ENCODE assay signal across 9 cellular contexts in genomic region chr11:58524232-58525036, GRCh38. TPM values are rescaled to one million over a fixed set of nuclear protein-coding genes. Genes with fewer than 3 reads are reported as not detected.
A peak's percentile ranks its signal among the peaks of the same experiment; 100 is the strongest.
DNase-seq lines count a peak whose midpoint lies in the region; ATAC-seq, FAIRE-seq and TF ChIP-seq lines count a peak whose summit lies in the region.
"Had no signal": no experiment of that assay in that cellular context is flagged by ENCODE, and none has a peak within 500 bp of the region (broad histone marks: within the 10 kb centered on the region; RNA-seq: fewer than 3 reads in every experiment).

No MANE protein-coding gene starts in this region.

- H3K9me3 ChIP-seq in esophagus muscularis mucosa (no peaks in the 10 kb centered on the region), thymus (ENCODE audit: control insufficient read depth) (no peaks in the 10 kb centered on the region)

- H3K27ac ChIP-seq in esophagus muscularis mucosa (replicated peaks in 1 of 4) (peak overlapping the region in 2 of 4 donors; percentile 33 to 55), thymus (ENCODE audit: low read depth) (peak overlapping the region; percentile 66)

- H3K36me3 ChIP-seq in esophagus muscularis mucosa (peaks cover 4 to 25% (median 16%) of the 10 kb centered on the region in 4 donors), thymus (ENCODE audit: control insufficient read depth, insufficient read depth) (peaks cover 11% of the 10 kb centered on the region)

- peaks cover 18 to 36% (median 24%) of the 10 kb centered on the region in 3 donors for H3K4me1 Mint-ChIP-seq in naive B cell

- H3K4me3 ChIP-seq in esophagus muscularis mucosa (peak overlapping the region in 3 of 4 donors; percentile 5 to 25 (median 13)), thymus (ENCODE audit: low read length) (no peak overlapping the region)
- H3K4me3 ChIP-seq: skin epidermis had no signal

- H3K27me3 ChIP-seq in esophagus muscularis mucosa (no peaks in the 10 kb centered on the region), thymus (ENCODE audit: control insufficient read depth, insufficient read depth) (no peaks in the 10 kb centered on the region)

- FAIRE-seq in D721Med (lab: Jason Lieb, UNC) = no peak

- peak overlapping the region; percentile 61 to 89 (median 78) for H3K4me3 Mint-ChIP-seq in naive B cell

- TF ChIP-seq POLR2A in esophagus muscularis mucosa (IDR thresholded peaks at IDR 0.05; ENCODE audit: low read depth) = no peak

- H3K36me3 Mint-ChIP-seq in naive B cell = peaks cover 12% of the 10 kb centered on the region in 2 donors

- DNase-seq in D721Med (ENCODE audit: insufficient read length, low spot score) (peak; percentile 20), NCI-H526 (lab: John Stamatoyannopoulos, UW) (peak; percentile 75 to 87), esophagus muscularis mucosa (ENCODE audit: extremely low spot score) (no peak), naive B cell (peak; percentile 13)
- peak; percentile 72 for DNase-seq in activated CD8-positive, alpha-beta memory T cell treated with anti-CD3 and anti-CD28 coated beads for 24 hours

- peak; percentile 38 for ATAC-seq in GM19397 (IDR thresholded peaks at IDR 0.05; ENCODE audit: unreplicated experiment)
- peak; percentile 37 for ATAC-seq in HG03460 (IDR thresholded peaks at IDR 0.05; ENCODE audit: unreplicated experiment)
- ATAC-seq in naive B cell (ENCODE audit: low read depth in 2 of 2) = peak; percentile 16 to 22

- TF ChIP-seq CTCF in D721Med (IDR thresholded peaks at IDR 0.05; ENCODE audit: insufficient read depth, missing control alignments) (peak; percentile 83), esophagus muscularis mucosa (IDR thresholded peaks at IDR 0.05) (peak; percentile 60 to 63 (median 60))

- TF ChIP-seq EP300 in esophagus muscularis mucosa (IDR thresholded peaks at IDR 0.05) = no peak

- peaks cover 5 to 25% (median 21%) of the 10 kb centered on the region in 4 donors for H3K4me1 ChIP-seq in esophagus muscularis mucosa
- peaks cover 5% of the 10 kb centered on the region for H3K4me1 ChIP-seq in thymus (ENCODE audit: control insufficient read depth, insufficient read depth, low read length)

- intact Hi-C loops in esophagus muscularis mucosa (cut with DNase I) = loop anchor here (10.0 kb wide), 1 partner anchor 720 kb away; no protein-coding TSS in a partner anchor

- WGBS in esophagus muscularis mucosa = 16% methylated on average over 7 of the region's 7 CpGs
- 26% methylated on average over 7 of the region's 7 CpGs for whole genome bisulfite sequencing in thymus

- no peaks in the 10 kb centered on the region for H3K27me3 Mint-ChIP-seq in naive B cell

- no peaks in the 10 kb centered on the region for H3K9me3 Mint-ChIP-seq in naive B cell

- H3K27ac Mint-ChIP-seq in naive B cell = peak overlapping the region; percentile 97 to 98 (median 97)

RNA-seq across cellular contexts. Expression of gene OR5B21, which starts 16.5 kb away (rescaled TPM):
- not detected for total RNA-seq in esophagus muscularis mucosa
- polyA plus RNA-seq in naive B cell (ENCODE audit: low read depth in 6 of 6) (not detected), thymus (not detected)

RNA-seq across cellular contexts. Expression of gene LPXN, which starts 51.2 kb away (rescaled TPM):
- 1 to 10 TPM; 4.1 to 9.6 (median 7.2) TPM for total RNA-seq in esophagus muscularis mucosa
- polyA plus RNA-seq in naive B cell (ENCODE audit: low read depth in 6 of 6) (100 to 1,000 TPM in 2 of 6 donors, 10 to 100 TPM in 4; 63.3 to 120 (median 85.8) TPM), thymus (58.8 TPM)

RNA-seq across cellular contexts. Expression of gene ZFP91, which starts 54.4 kb away (rescaled TPM):
- 10 to 100 TPM; 71.1 to 90.2 (median 77.7) TPM for total RNA-seq in esophagus muscularis mucosa
- polyA plus RNA-seq in naive B cell (ENCODE audit: low read depth in 6 of 6) = 10 to 100 TPM in 1 of 6 donors, 1 to 10 TPM in 5; 5.4 to 12.4 (median 8.1) TPM
- 20.2 TPM for polyA plus RNA-seq in thymus
